Comparison of ENCODE assay signal across 29 cellular contexts in the genomic region with DNA sequence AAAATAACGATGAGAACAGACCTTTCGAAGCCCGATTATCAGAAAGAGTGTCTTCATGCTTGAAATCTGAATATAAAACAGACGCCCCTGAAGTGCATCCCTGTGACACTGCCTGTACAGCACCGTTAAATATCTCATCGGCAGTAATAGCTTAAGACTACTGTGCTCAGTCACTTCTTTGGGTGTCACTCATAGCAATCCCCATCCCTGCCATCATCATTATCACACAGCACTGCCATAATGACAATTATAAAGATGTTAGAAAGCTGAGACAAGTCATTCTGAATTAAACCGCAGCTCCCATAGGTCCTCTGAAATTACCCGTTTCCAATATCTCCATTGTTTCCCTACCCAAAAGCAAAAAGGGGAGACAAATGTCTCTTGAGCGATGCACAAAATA.
"Had no signal": no experiment of that assay in that cellular context is flagged by ENCODE, and none has a peak within 500 bp of the region (broad histone marks: within the 10 kb centered on the region; RNA-seq: fewer than 3 reads in every experiment).

No MANE protein-coding gene starts in this region.

- H3K36me3 Mint-ChIP-seq: naive thymus-derived CD8-positive, alpha-beta T cell; natural killer cell treated with Interleukin-12 subunit alpha and Interleukin-12 subunit beta and Interleukin-15 and Interleukin-18, amount 100 ng/mL, for 72 hours; stimulated activated effector memory CD8-positive, alpha-beta T cell treated with anti-CD3 and anti-CD28 coated beads, Interleukin-12 subunit alpha, Interleukin-12 subunit beta, amount 100 ng/mL, for 72 hours; stimulated activated naive B cell treated with anti-CD40 and anti-IgM and Interleukin-4, amounts not matched to agents 10 μg/mL and 1 μg/mL and 100 μg/mL, for 72 hours had no signal

- H3K9me3 ChIP-seq: neutrophil, ovary, psoas muscle, right lobe of liver, sigmoid colon, stomach, thoracic aorta, thyroid gland, tibial nerve, upper lobe of left lung, vagina had no signal

- H3K27me3 ChIP-seq: neutrophil, ovary, right lobe of liver, sigmoid colon, stomach, thyroid gland, tibial nerve, upper lobe of left lung, vagina had no signal

- H3K27me3 Mint-ChIP-seq: naive thymus-derived CD8-positive, alpha-beta T cell; natural killer cell treated with Interleukin-12 subunit alpha and Interleukin-12 subunit beta and Interleukin-15 and Interleukin-18, amount 100 ng/mL, for 72 hours; stimulated activated naive B cell treated with anti-CD40 and anti-IgM and Interleukin-4, amounts not matched to agents 10 μg/mL and 1 μg/mL and 100 μg/mL, for 72 hours; stimulated activated naive CD8-positive, alpha-beta T cell treated with anti-CD3 and anti-CD28 coated beads, Interleukin-15, Interleukin-2, amounts not matched to agents 100 ng/mL and 50 ng/mL, for 24 hours had no signal

- H3K9me3 Mint-ChIP-seq: nephron progenitor cell; stimulated activated naive B cell treated with anti-CD40 and anti-IgM and Interleukin-4, amounts not matched to agents 10 μg/mL and 1 μg/mL and 100 μg/mL, for 72 hours; stimulated activated naive CD8-positive, alpha-beta T cell treated with anti-CD3 and anti-CD28 coated beads, Interleukin-15, Interleukin-2, amounts not matched to agents 100 ng/mL and 50 ng/mL, for 24 hours had no signal

- ATAC-seq: naive thymus-derived CD8-positive, alpha-beta T cell; natural killer cell treated with Interleukin-12 subunit alpha and Interleukin-12 subunit beta and Interleukin-15 and Interleukin-18, amount 100 ng/mL, for 72 hours; psoas muscle; right cardiac atrium; right lobe of liver; stimulated activated effector memory CD8-positive, alpha-beta T cell treated with anti-CD3 and anti-CD28 coated beads, Interleukin-12 subunit alpha, Interleukin-12 subunit beta, amount 100 ng/mL, for 72 hours; stimulated activated naive B cell treated with anti-CD40 and anti-IgM and Interleukin-4, amounts not matched to agents 10 μg/mL and 1 μg/mL and 100 μg/mL, for 72 hours had no signal

- H3K9ac ChIP-seq: parathyroid adenoma had no signal

- H3K27ac Mint-ChIP-seq: naive thymus-derived CD8-positive, alpha-beta T cell; natural killer cell treated with Interleukin-12 subunit alpha and Interleukin-12 subunit beta and Interleukin-15 and Interleukin-18, amount 100 ng/mL, for 72 hours; nephron progenitor cell; progenitor cell of endocrine pancreas; stimulated activated effector memory CD8-positive, alpha-beta T cell treated with anti-CD3 and anti-CD28 coated beads, Interleukin-12 subunit alpha, Interleukin-12 subunit beta, amount 100 ng/mL, for 72 hours; stimulated activated naive B cell treated with anti-CD40 and anti-IgM and Interleukin-4, amounts not matched to agents 10 μg/mL and 1 μg/mL and 100 μg/mL, for 72 hours; stimulated activated naive CD8-positive, alpha-beta T cell treated with anti-CD3 and anti-CD28 coated beads, Interleukin-15, Interleukin-2, amounts not matched to agents 100 ng/mL and 50 ng/mL, for 24 hours had no signal

- H3K27ac ChIP-seq: neutrophil, ovary, parathyroid adenoma, psoas muscle, right lobe of liver, sigmoid colon, stomach, thoracic aorta, thyroid gland, tibial nerve, upper lobe of left lung, vagina had no signal

- H3K4me1 Mint-ChIP-seq: naive thymus-derived CD8-positive, alpha-beta T cell; nephron progenitor cell; stimulated activated effector memory CD8-positive, alpha-beta T cell treated with anti-CD3 and anti-CD28 coated beads, Interleukin-12 subunit alpha, Interleukin-12 subunit beta, amount 100 ng/mL, for 72 hours; stimulated activated naive B cell treated with anti-CD40 and anti-IgM and Interleukin-4, amounts not matched to agents 10 μg/mL and 1 μg/mL and 100 μg/mL, for 72 hours had no signal

- DNase-seq: naive thymus-derived CD8-positive, alpha-beta T cell; nephron progenitor cell; nucleus accumbens; ovary; posterior cingulate gyrus; psoas muscle; right cardiac atrium; right lobe of liver; sigmoid colon; small intestine; stimulated activated CD4-positive, alpha-beta T cell treated with anti-CD3 and anti-CD28 coated beads, Interleukin-15, amount 100 ng/mL, for 24 hours; stimulated activated CD4-positive, alpha-beta T cell treated with anti-CD3 and anti-CD28 coated beads, Interleukin-2, amount 100 ng/mL, for 24 hours; stimulated activated CD4-positive, alpha-beta T cell treated with anti-CD3 and anti-CD28 coated beads, Interleukin-2, amount 100 ng/mL, for 48 hours; stimulated activated CD4-positive, alpha-beta T cell treated with anti-CD3 and anti-CD28 coated beads, Interleukin-4, amount 100 ng/mL, for 24 hours; stimulated activated naive B cell treated with anti-CD40 and anti-IgM and Interleukin-4, amounts not matched to agents 10 μg/mL and 1 μg/mL and 100 μg/mL, for 72 hours; stimulated activated naive CD4-positive, alpha-beta T cell treated with Interleukin-2 at 50 U/mL for 16 hours; stomach; thyroid gland; trophoblast cell; upper lobe of left lung had no signal

- H2AFZ ChIP-seq: parathyroid adenoma had no signal

- H3K79me2 ChIP-seq: parathyroid adenoma had no signal

- H3K4me3 ChIP-seq: ovary, psoas muscle, right lobe of liver, sigmoid colon, stomach, thoracic aorta, thyroid gland, tibial nerve, upper lobe of left lung, vagina had no signal

- H3K36me3 ChIP-seq: neutrophil, ovary, right lobe of liver, sigmoid colon, stomach, thoracic aorta, thyroid gland, tibial nerve, upper lobe of left lung, vagina had no signal

- H3K4me3 Mint-ChIP-seq: naive thymus-derived CD8-positive, alpha-beta T cell; natural killer cell treated with Interleukin-12 subunit alpha and Interleukin-12 subunit beta and Interleukin-15 and Interleukin-18, amount 100 ng/mL, for 72 hours; nephron progenitor cell; stimulated activated effector memory CD8-positive, alpha-beta T cell treated with anti-CD3 and anti-CD28 coated beads, Interleukin-12 subunit alpha, Interleukin-12 subunit beta, amount 100 ng/mL, for 72 hours; stimulated activated naive B cell treated with anti-CD40 and anti-IgM and Interleukin-4, amounts not matched to agents 10 μg/mL and 1 μg/mL and 100 μg/mL, for 72 hours; stimulated activated naive CD8-positive, alpha-beta T cell treated with anti-CD3 and anti-CD28 coated beads, Interleukin-15, Interleukin-2, amounts not matched to agents 100 ng/mL and 50 ng/mL, for 24 hours had no signal

- H3K4me1 ChIP-seq: parathyroid adenoma, psoas muscle, right lobe of liver, sigmoid colon, stomach, thyroid gland, tibial nerve, upper lobe of left lung, vagina had no signal
